Comparison of ENCODE assay signal across 24 cellular contexts in the genomic region with DNA sequence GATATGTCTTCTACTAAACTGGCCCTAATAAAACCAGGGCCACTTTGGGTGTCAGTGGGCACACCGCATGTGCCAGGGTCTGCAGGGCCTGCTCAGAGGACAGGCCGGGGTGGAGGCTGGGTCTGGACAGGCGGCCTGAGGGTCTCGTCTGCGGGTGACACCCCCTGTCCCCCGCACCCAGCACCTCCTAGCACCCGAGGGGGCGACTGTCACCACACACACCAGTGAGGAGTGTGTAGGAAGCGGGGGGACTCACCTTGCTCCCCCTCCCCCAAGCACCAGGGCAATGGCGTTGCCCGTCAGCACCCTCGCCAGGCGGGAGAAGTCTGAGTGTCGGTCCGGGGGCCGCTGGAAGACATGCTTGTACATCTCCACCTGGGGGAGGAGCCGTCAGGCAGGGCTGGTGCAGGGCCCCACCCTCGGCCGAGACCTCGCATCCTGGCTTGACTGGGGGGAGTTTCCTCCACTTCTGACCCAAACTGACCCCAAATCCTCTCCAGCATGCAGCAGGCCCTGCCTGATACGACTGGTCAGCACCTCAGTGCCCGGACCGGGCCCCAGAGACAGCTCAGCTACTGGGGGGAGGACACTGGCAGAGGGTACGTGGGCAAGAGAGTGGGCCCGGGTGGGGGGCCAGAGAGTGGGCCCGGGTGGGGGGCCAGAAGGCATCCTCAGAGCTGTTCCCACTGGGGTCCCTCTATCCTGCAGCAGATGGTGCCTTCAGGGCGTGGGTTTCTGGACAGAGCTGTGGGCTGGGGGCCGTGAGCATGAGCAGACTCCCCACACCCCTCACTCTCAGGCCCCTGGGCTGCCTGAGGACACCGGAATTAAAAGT. TPM values are rescaled to one million over a fixed set of nuclear protein-coding genes. Genes with fewer than 3 reads are reported as not detected.
DNase-seq lines count a peak whose midpoint lies in the region; ATAC-seq and TF ChIP-seq lines count a peak whose summit lies in the region.
"Had no signal": no experiment of that assay in that cellular context is flagged by ENCODE, and none has a peak within 500 bp of the region (broad histone marks: within the 10 kb centered on the region; RNA-seq: fewer than 3 reads in every experiment).

No MANE protein-coding gene starts in this region.

- 83 to 92% (median 88%) methylated on average over 20 to 29 of the region's 29 CpGs for WGBS in heart left ventricle, 4 donors
- 79% methylated on average over 29 of the region's 29 CpGs for WGBS in right cardiac atrium
- 89 to 90% methylated on average over 29 of the region's 29 CpGs for WGBS in sigmoid colon, 2 donors

- POLR2A ChIA-PET in RWPE1 (lab: Yijun Ruan, JAX; ENCODE audit: low non-redundant PET), result no interaction called here

- TF ChIP-seq CTCF in heart left ventricle (IDR thresholded peaks at IDR 0.05) (no peak), right atrium auricular region (IDR thresholded peaks at IDR 0.05) (no peak), RWPE1 (conservative IDR thresholded peaks at IDR 0.05; ENCODE audit: low read depth) (no peak), sigmoid colon (IDR thresholded peaks at IDR 0.05) (no peak)

- peak in 3 of 5 donors; percentile 19 to 50 (median 21) for DNase-seq in heart left ventricle
- DNase-seq in right atrium auricular region (ENCODE audit: low spot score), result no peak
- no peak for DNase-seq in RWPE1 (ENCODE audit: low spot score)
- DNase-seq in right cardiac atrium, result peak in 2 of 3 donors; percentile 45 to 47
- peak; percentile 61 for DNase-seq in sigmoid colon
- DNase-seq in NCI-H524 (lab: John Stamatoyannopoulos, UW), result no peak
- DNase-seq in islet precursor cell, result no peak
- DNase-seq: CD4-positive, alpha-beta T cell; MM.1S; NCI-H2029 treated with DMSO at 0.1 percent for 48 hours; NCI-H2227 treated with DMSO at 0.1 percent for 48 hours; NCI-H69; OCI-M1; Peyer's patch had no signal

- H3K27me3 ChIP-seq in heart left ventricle (no peaks in the 10 kb centered on the region), right atrium auricular region (no peaks in the 10 kb centered on the region), right cardiac atrium (ENCODE audit: control insufficient read depth, insufficient read depth) (no peaks in the 10 kb centered on the region), sigmoid colon (no peaks in the 10 kb centered on the region)
- H3K27me3 ChIP-seq: BLaER1 treated with 17β-estradiol and CSF1 and Interleukin-3, amounts not matched to agents 10 nM and 100 nM; Peyer's patch; SJCRH30 had no signal

- H3K4me1 ChIP-seq in heart left ventricle (peaks cover 0 to 15% (median 0%) of the 10 kb centered on the region in 12 donors), right atrium auricular region (no peaks in the 10 kb centered on the region), right cardiac atrium (ENCODE audit: control insufficient read depth, insufficient read depth, low read length) (no peaks in the 10 kb centered on the region), sigmoid colon (peaks cover 0 to 12% (median 9%) of the 10 kb centered on the region in 4 donors)
- H3K4me1 ChIP-seq: Peyer's patch had no signal

- H3K9me3 ChIP-seq in heart left ventricle (peaks cover 0 to 19% (median 11%) of the 10 kb centered on the region in 12 donors), right atrium auricular region (peaks cover 0 to 13% of the 10 kb centered on the region in 2 donors), right cardiac atrium (ENCODE audit: control insufficient read depth, low read length) (no peaks in the 10 kb centered on the region), sigmoid colon (peaks cover 0 to 7% (median 4%) of the 10 kb centered on the region in 4 donors)

- intact Hi-C loops in heart left ventricle (cut with DNase I), result no loop called here
- intact Hi-C loops in right cardiac atrium (cut with DNase I), result no loop called here
- intact Hi-C loops in sigmoid colon (cut with DNase I), result no loop called here

- no peak for TF ChIP-seq EP300 in sigmoid colon (IDR thresholded peaks at IDR 0.05)

- ATAC-seq in heart left ventricle, result no peak
- peak; percentile 14 to 17 for ATAC-seq in right cardiac atrium
- ATAC-seq in HG02840 (IDR thresholded peaks at IDR 0.05; ENCODE audit: low FRiP score, unreplicated experiment), result no peak
- ATAC-seq: K562, SK-N-SH treated with all-trans-retinoic acid at 6 μM for 48 hours had no signal

- H3K27ac ChIP-seq in heart left ventricle (no peak overlapping the region), right atrium auricular region (no peak overlapping the region), RWPE1 (peak overlapping the region; percentile 86; the same call in 1 of the 2 replicates), right cardiac atrium (ENCODE audit: low read length) (no peak overlapping the region), sigmoid colon (no peak overlapping the region)
- H3K27ac ChIP-seq: BLaER1 treated with 17β-estradiol and CSF1 and Interleukin-3, amounts not matched to agents 10 nM and 100 nM; Peyer's patch; SJCRH30 had no signal

- H3K36me3 ChIP-seq in heart left ventricle, result peaks cover 0 to 4% (median 0%) of the 10 kb centered on the region in 9 donors
- peaks cover 2% of the 10 kb centered on the region for H3K36me3 ChIP-seq in right atrium auricular region
- H3K36me3 ChIP-seq in sigmoid colon, result no peaks in the 10 kb centered on the region
- H3K36me3 ChIP-seq: Peyer's patch, SJCRH30 had no signal

- CTCF ChIA-PET in RWPE1 (lab: Yijun Ruan, JAX), result no interaction called here

- no peak for TF ChIP-seq POLR2A in heart left ventricle (IDR thresholded peaks at IDR 0.05)
- no peak for TF ChIP-seq POLR2A in sigmoid colon (IDR thresholded peaks at IDR 0.05)

- H3K4me3 ChIP-seq in heart left ventricle (no peak overlapping the region), right atrium auricular region (no peak overlapping the region), right cardiac atrium (ENCODE audit: low read length) (no peak overlapping the region), sigmoid colon (no peak overlapping the region)
- H3K4me3 ChIP-seq: BLaER1 treated with 17β-estradiol and CSF1 and Interleukin-3, amounts not matched to agents 10 nM and 100 nM; GM23338; K562; Peyer's patch; SJCRH30 had no signal

RNA-seq across cellular contexts. Expression of a gene that starts 18.9 kb away (rescaled TPM):
- total RNA-seq in heart left ventricle (10 to 100 TPM in 8 of 9 donors, 1 to 10 TPM in 1; 7.5 to 21.0 (median 12.6) TPM), right atrium auricular region (10 to 100 TPM; 16.2 to 26.2 TPM), right cardiac atrium (10 to 100 TPM; 12.4 to 21.5 (median 18.6) TPM), sigmoid colon (10 to 100 TPM; 21.8 to 33.8 (median 27.4) TPM)
- polyA plus RNA-seq in heart left ventricle (10 to 100 TPM; 17.3 to 22.1 TPM), right cardiac atrium (25.5 TPM), sigmoid colon (10 to 100 TPM; 24.0 to 50.4 (median 42.4) TPM)

RNA-seq across cellular contexts. Expression of a gene that starts 36.8 kb away (rescaled TPM):
- total RNA-seq in heart left ventricle, result not detected
- polyA plus RNA-seq in heart left ventricle, result not detected
- not detected for total RNA-seq in right atrium auricular region
- total RNA-seq in right cardiac atrium, result not detected
- polyA plus RNA-seq in right cardiac atrium, result not detected
- total RNA-seq in sigmoid colon, result under 1 TPM in 1 of 4 donors, not detected in 3; 0.71 TPM
- 10 to 100 TPM; 32.4 to 65.3 (median 44.4) TPM for polyA plus RNA-seq in sigmoid colon
- total RNA-seq: CD4-positive, alpha-beta T cell; Daoy; HT1080; NCI-H460; SJCRH30 had no signal

RNA-seq across cellular contexts. Expression of a gene that starts 54.8 kb away (rescaled TPM):
- total RNA-seq in heart left ventricle (1 to 10 TPM in 8 of 9 donors, under 1 TPM in 1; 0.81 to 5.5 (median 2.7) TPM), right atrium auricular region (1 to 10 TPM in 1 of 2 donors, under 1 TPM in 1; 0.94 to 3.4 TPM), right cardiac atrium (1 to 10 TPM; 3.1 to 7.5 (median 4.5) TPM), sigmoid colon (1 to 10 TPM; 1.4 to 3.3 (median 2.9) TPM)
- polyA plus RNA-seq in heart left ventricle (1 to 10 TPM in 1 of 2 donors, under 1 TPM in 1; 0.44 to 4.1 TPM), right cardiac atrium (4.3 TPM), sigmoid colon (10 to 100 TPM; 15.0 to 16.4 (median 15.4) TPM)
- total RNA-seq: Daoy, G401, HT1080, SJCRH30 had no signal

RNA-seq across cellular contexts. Expression of a gene that starts 55.0 kb away (rescaled TPM):
- total RNA-seq in heart left ventricle, result 10 to 100 TPM in 2 of 9 donors, 1 to 10 TPM in 7; 4.1 to 12.9 (median 8.6) TPM
- 10 to 100 TPM in 1 of 2 donors, 1 to 10 TPM in 1; 5.6 to 15.2 TPM for polyA plus RNA-seq in heart left ventricle
- 1 to 10 TPM; 5.9 to 6.0 TPM for total RNA-seq in right atrium auricular region
- 10 to 100 TPM in 2 of 4 donors, 1 to 10 TPM in 2; 7.9 to 13.4 (median 11.1) TPM for total RNA-seq in right cardiac atrium
- polyA plus RNA-seq in right cardiac atrium, result 14.6 TPM
- total RNA-seq in sigmoid colon, result 10 to 100 TPM in 2 of 4 donors, 1 to 10 TPM in 2; 8.9 to 25.5 (median 11.8) TPM
- polyA plus RNA-seq in sigmoid colon, result 10 to 100 TPM; 18.0 to 29.7 (median 26.6) TPM

Comparison
In these comparisons a context has a peak if more than half of its experiments do, and no peak if none do; other contexts are left out.
1. ATAC-seq: peak in right cardiac atrium (2 of 2); none in heart left ventricle (0 of 4) and HG02840 (single experiment).
2. DNase-seq: peak in heart left ventricle (3 of 5), right cardiac atrium (2 of 3) and sigmoid colon (single experiment); none in right atrium auricular region (single experiment), RWPE1 (single experiment), NCI-H524 (0 of 2) and islet precursor cell (single experiment).